ENCODE assay signal across 1 cellular context in genomic region chr15:77617507-77618285, GRCh38.
A peak's percentile ranks its signal among the peaks of the same experiment; 100 is the strongest.
TF ChIP-seq lines count a peak whose summit lies in the region.

No MANE protein-coding gene starts in this region.

TF ChIP-seq in H1, 55 proteins besides CTCF, POLR2A, EP300 and RAD21:
- no peak for TF ChIP-seq GTF2F1 (IDR thresholded peaks at IDR 0.05; ENCODE audit: borderline replicate concordance, low read depth, low read length)
- TF ChIP-seq YY1 (IDR thresholded peaks at IDR 0.05; ENCODE audit: low read depth, low read length) = peak; percentile 69; the same call in 1 of the 2 replicates
